Comparison of ENCODE assay signal across 21 cellular contexts in the genomic region with DNA sequence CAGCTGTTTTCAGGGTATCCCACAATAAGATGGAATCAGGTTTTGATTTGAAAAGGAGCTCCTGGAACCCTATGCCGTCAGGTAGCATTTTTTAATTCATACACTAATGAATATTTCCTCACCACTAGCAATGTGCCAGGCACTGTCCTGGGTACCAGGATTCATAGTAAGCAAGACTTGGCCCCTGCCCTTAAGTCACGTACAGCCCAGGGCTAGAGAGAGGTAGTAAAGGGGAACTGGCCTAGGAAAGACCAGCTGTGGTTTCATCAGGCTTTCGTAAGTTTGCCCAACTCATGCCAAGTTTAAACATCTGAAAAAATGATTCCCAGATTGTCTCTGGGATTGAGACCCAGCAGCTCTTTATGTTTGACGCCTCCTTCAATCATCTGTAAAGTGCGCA. TPM values are rescaled to one million over a fixed set of nuclear protein-coding genes. Genes with fewer than 3 reads are reported as not detected.
"Had no signal": no experiment of that assay in that cellular context is flagged by ENCODE, and none has a peak within 500 bp of the region (broad histone marks: within the 10 kb centered on the region; RNA-seq: fewer than 3 reads in every experiment).

No MANE protein-coding gene starts in this region.

- H3K4me3 ChIP-seq: esophagus muscularis mucosa, left lung, right lobe of liver, suprapubic skin, upper lobe of left lung had no signal

- ATAC-seq: activated CD8-positive, alpha-beta T cell treated with anti-CD3 and anti-CD28 coated beads, Interleukin-2, amount 10 ng/mL, durations not matched to agents 7 days and 5 days; left lung; naive thymus-derived CD8-positive, alpha-beta T cell; right lobe of liver had no signal

- H3K9me3 ChIP-seq: esophagus muscularis mucosa, left lung, right lobe of liver, suprapubic skin, upper lobe of left lung had no signal

- H3K27me3 ChIP-seq: right lobe of liver, upper lobe of left lung had no signal

- H3K36me3 ChIP-seq: esophagus muscularis mucosa, left lung, right lobe of liver, suprapubic skin, upper lobe of left lung had no signal

- H3K4me1 ChIP-seq: left lung, right lobe of liver, upper lobe of left lung had no signal

- H3K27ac ChIP-seq: esophagus muscularis mucosa, left lung, right lobe of liver, suprapubic skin, upper lobe of left lung had no signal

- FAIRE-seq: keratinocyte had no signal

- DNase-seq: activated B cell treated with CpG ODN at 0.5 μM for 24 hours; activated CD4-positive, alpha-beta T cell treated with anti-CD3 and anti-CD28 coated beads, Interleukin-2, amount 10 ng/mL, durations not matched to agents 24 days and 14 days; activated CD8-positive, alpha-beta memory T cell treated with anti-CD3 and anti-CD28 coated beads, Interleukin-2, amount 50 U/mL, for 4 hours; activated CD8-positive, alpha-beta T cell treated with anti-CD3 and anti-CD28 coated beads, Interleukin-2, amount 10 ng/mL, durations not matched to agents 7 days and 5 days; activated gamma-delta T cell; activated T-cell treated with anti-CD3 and anti-CD28 coated beads, Interleukin-2, amount 50 U/mL, for 48 hours; amniotic stem cell; hippocampal formation; left lung; mammary epithelial cell; naive thymus-derived CD8-positive, alpha-beta T cell; right lobe of liver; upper lobe of left lung had no signal

RNA-seq across cellular contexts. Expression of a gene that starts 45.9 kb away (rescaled TPM):
- total RNA-seq: activated B cell treated with CpG ODN at 0.5 μM for 24 hours; activated CD4-positive, alpha-beta T cell treated with anti-CD3 and anti-CD28 coated beads, Interleukin-2, amount 10 ng/mL, durations not matched to agents 24 days and 14 days; activated CD8-positive, alpha-beta T cell treated with anti-CD3 and anti-CD28 coated beads, Interleukin-2, amount 10 ng/mL, durations not matched to agents 7 days and 5 days; cardiac septum; mammary epithelial cell; mucosa of gallbladder; naive thymus-derived CD8-positive, alpha-beta T cell; osteocyte; pulmonary artery endothelial cell; right lobe of liver; T-helper 2 cell treated with Interferon-gamma antibody and Interleukin-4, amounts not matched to agents 100 ng/mL and 5 ng/mL, for 36 hours had no signal
- polyA plus RNA-seq: keratinocyte, mammary epithelial cell had no signal
